In the genomic region with DNA sequence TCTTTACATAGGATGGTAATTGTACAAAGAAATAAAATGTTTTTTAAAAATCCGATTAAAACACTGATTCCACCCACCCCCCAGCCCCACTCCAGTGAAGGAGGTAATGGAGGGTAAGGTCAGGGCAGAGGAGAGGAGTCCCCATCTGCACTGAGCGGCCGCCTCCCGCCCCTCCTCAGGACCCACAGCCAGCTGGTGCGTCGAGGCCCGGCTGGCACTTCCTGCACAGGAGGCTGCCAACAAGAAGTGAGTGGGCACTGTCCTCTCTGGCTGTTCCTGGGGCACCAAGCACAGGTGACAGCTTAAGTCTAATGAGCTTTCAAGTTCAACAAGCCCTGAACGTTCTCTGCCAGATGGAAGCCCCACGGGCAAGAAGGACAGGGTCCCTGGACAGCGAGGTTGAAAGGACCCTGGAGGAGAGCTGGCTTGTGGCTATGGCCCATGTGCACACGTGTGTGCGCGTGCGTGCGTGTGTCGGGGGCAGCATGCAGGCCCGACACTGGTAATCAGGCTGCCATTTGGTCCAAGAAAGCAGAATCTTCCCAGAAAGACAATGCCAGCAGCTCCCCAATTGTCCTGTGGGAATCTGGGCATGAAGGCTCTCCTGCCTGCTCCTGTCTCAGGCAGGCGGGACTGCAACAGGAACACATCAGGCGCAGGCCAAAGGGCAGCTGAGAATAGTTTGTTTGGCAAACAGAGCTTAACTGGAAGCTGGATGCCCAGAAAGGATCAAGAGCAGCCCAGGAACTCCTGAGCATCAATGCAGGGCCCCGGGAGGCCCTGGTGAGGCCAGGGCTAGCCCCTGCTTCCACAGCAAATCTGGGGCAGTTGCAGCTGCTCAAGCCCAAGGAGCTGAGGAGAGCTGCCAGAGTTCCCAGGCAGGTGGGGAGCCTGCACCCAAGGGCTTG, we compare ENCODE assay signal across 15 cellular contexts. TPM values are rescaled to one million over a fixed set of nuclear protein-coding genes. Genes with fewer than 3 reads are reported as not detected.
DNase-seq lines count a peak whose midpoint lies in the region; ATAC-seq and TF ChIP-seq lines count a peak whose summit lies in the region.
"Had no signal": no experiment of that assay in that cellular context is flagged by ENCODE, and none has a peak within 500 bp of the region (broad histone marks: within the 10 kb centered on the region; RNA-seq: fewer than 3 reads in every experiment).

No MANE protein-coding gene starts in this region.

- peak overlapping the region; percentile 59 for H3K27ac Mint-ChIP-seq in stimulated activated naive B cell treated with anti-CD40 and anti-IgM and Interleukin-4, amounts not matched to agents 10 μg/mL and 1 μg/mL and 100 μg/mL, for 72 hours
- H3K27ac Mint-ChIP-seq in T-cell: no peak overlapping the region
- H3K27ac Mint-ChIP-seq: activated CD8-positive, alpha-beta T cell treated with anti-CD3 and anti-CD28 coated beads for 36 hours; activated naive CD4-positive, alpha-beta T cell treated with anti-CD3 and anti-CD28 coated beads, Interleukin-2, amount 10 ng/mL, durations not matched to agents 7 days and 5 days; stimulated activated naive CD8-positive, alpha-beta T cell treated with anti-CD3 and anti-CD28 coated beads, Interleukin-15, Interleukin-2, amounts not matched to agents 100 ng/mL and 50 ng/mL, for 24 hours had no signal

- dilution Hi-C loops in mammary epithelial cell (cut with HindIII; ENCODE audit: low sequenced_read_pairs): loop anchor here (5.0 kb wide), 1 partner anchor 65 kb away; no protein-coding TSS in a partner anchor

- peaks cover 32 to 57% of the 10 kb centered on the region in 2 donors for H3K36me3 Mint-ChIP-seq in stimulated activated naive B cell treated with anti-CD40 and anti-IgM and Interleukin-4, amounts not matched to agents 10 μg/mL and 1 μg/mL and 100 μg/mL, for 72 hours
- peaks cover 43% of the 10 kb centered on the region for H3K36me3 Mint-ChIP-seq in T-cell

- H3K9me3 Mint-ChIP-seq in stimulated activated naive B cell treated with anti-CD40 and anti-IgM and Interleukin-4, amounts not matched to agents 10 μg/mL and 1 μg/mL and 100 μg/mL, for 72 hours: no peaks in the 10 kb centered on the region
- H3K9me3 Mint-ChIP-seq in T-cell: no peaks in the 10 kb centered on the region
- H3K9me3 Mint-ChIP-seq: activated CD8-positive, alpha-beta T cell treated with anti-CD3 and anti-CD28 coated beads for 36 hours; activated naive CD4-positive, alpha-beta T cell treated with anti-CD3 and anti-CD28 coated beads, Interleukin-2, amount 10 ng/mL, durations not matched to agents 7 days and 5 days; effector memory CD8-positive, alpha-beta T cell; naive thymus-derived CD8-positive, alpha-beta T cell; stimulated activated naive CD8-positive, alpha-beta T cell treated with anti-CD3 and anti-CD28 coated beads, Interleukin-15, Interleukin-2, amounts not matched to agents 100 ng/mL and 50 ng/mL, for 24 hours had no signal

- H3K4me1 Mint-ChIP-seq in stimulated activated naive B cell treated with anti-CD40 and anti-IgM and Interleukin-4, amounts not matched to agents 10 μg/mL and 1 μg/mL and 100 μg/mL, for 72 hours: peaks cover 10 to 11% of the 10 kb centered on the region in 2 donors
- H3K4me1 Mint-ChIP-seq in T-cell: peaks cover 0 to 8% (median 0%) of the 10 kb centered on the region in 3 donors
- H3K4me1 Mint-ChIP-seq: activated naive CD4-positive, alpha-beta T cell treated with anti-CD3 and anti-CD28 coated beads, Interleukin-2, amount 10 ng/mL, durations not matched to agents 7 days and 5 days had no signal

- intact Hi-C loops in mammary epithelial cell (cut with micrococcal nuclease): no loop called here
- intact Hi-C loops in lower lobe of right lung (cut with DNase I): no loop called here

- H3K79me2 ChIP-seq in mammary epithelial cell (ENCODE audit: insufficient read depth, low read length): peaks cover 62% of the 10 kb centered on the region

- H3K4me1 ChIP-seq in mammary epithelial cell (ENCODE audit: insufficient read depth, low read length): peaks cover 40% of the 10 kb centered on the region
- peaks cover 62% of the 10 kb centered on the region for H3K4me1 ChIP-seq in lower lobe of right lung

- no peaks in the 10 kb centered on the region for H3K27me3 ChIP-seq in mammary epithelial cell (ENCODE audit: insufficient read depth, low read length)
- H3K27me3 ChIP-seq in lower lobe of right lung (ENCODE audit: low read depth): no peaks in the 10 kb centered on the region

- H3K36me3 ChIP-seq in mammary epithelial cell (ENCODE audit: insufficient read depth, low read length): peaks cover 9% of the 10 kb centered on the region
- H3K36me3 ChIP-seq in lower lobe of right lung: peaks cover 84% of the 10 kb centered on the region

- POLR2A ChIA-PET in T-cell (lab: Charles Lee): no interaction called here

- ATAC-seq in lower lobe of right lung (no peak), T-cell (replicated peaks in 1 of 4) (no peak), GM21390 (IDR thresholded peaks at IDR 0.05; ENCODE audit: unreplicated experiment) (no peak)
- no peak for ATAC-seq in stimulated activated naive B cell treated with anti-CD40 and anti-IgM and Interleukin-4, amounts not matched to agents 10 μg/mL and 1 μg/mL and 100 μg/mL, for 72 hours (replicated peaks)
- ATAC-seq: activated CD8-positive, alpha-beta T cell treated with anti-CD3 and anti-CD28 coated beads for 36 hours; effector memory CD8-positive, alpha-beta T cell; naive thymus-derived CD8-positive, alpha-beta T cell had no signal

- no peak overlapping the region for H3K4me3 Mint-ChIP-seq in stimulated activated naive B cell treated with anti-CD40 and anti-IgM and Interleukin-4, amounts not matched to agents 10 μg/mL and 1 μg/mL and 100 μg/mL, for 72 hours
- H3K4me3 Mint-ChIP-seq in T-cell: no peak overlapping the region
- H3K4me3 Mint-ChIP-seq: activated CD8-positive, alpha-beta T cell treated with anti-CD3 and anti-CD28 coated beads for 36 hours; activated naive CD4-positive, alpha-beta T cell treated with anti-CD3 and anti-CD28 coated beads, Interleukin-2, amount 10 ng/mL, durations not matched to agents 7 days and 5 days; effector memory CD8-positive, alpha-beta T cell; naive thymus-derived CD8-positive, alpha-beta T cell; stimulated activated naive CD8-positive, alpha-beta T cell treated with anti-CD3 and anti-CD28 coated beads, Interleukin-15, Interleukin-2, amounts not matched to agents 100 ng/mL and 50 ng/mL, for 24 hours had no signal

- WGBS in mammary epithelial cell (ENCODE audit: low coverage, missing lambda C conversion rate): 66% methylated on average over 15 of the region's 20 CpGs

- TSS peak; percentile 17 for BruUV-seq in mammary epithelial cell (replicated peaks; lab: Mats Ljungman, UMichigan)

- in situ Hi-C loops in mammary epithelial cell (cut with MboI; ENCODE audit: low sequenced_read_pairs in 2 of 2): no loop called here

- H3K27me3 Mint-ChIP-seq in stimulated activated naive B cell treated with anti-CD40 and anti-IgM and Interleukin-4, amounts not matched to agents 10 μg/mL and 1 μg/mL and 100 μg/mL, for 72 hours: no peaks in the 10 kb centered on the region
- H3K27me3 Mint-ChIP-seq in T-cell: no peaks in the 10 kb centered on the region
- H3K27me3 Mint-ChIP-seq: activated CD8-positive, alpha-beta T cell treated with anti-CD3 and anti-CD28 coated beads for 36 hours; activated naive CD4-positive, alpha-beta T cell treated with anti-CD3 and anti-CD28 coated beads, Interleukin-2, amount 10 ng/mL, durations not matched to agents 7 days and 5 days; effector memory CD8-positive, alpha-beta T cell; naive thymus-derived CD8-positive, alpha-beta T cell; stimulated activated naive CD8-positive, alpha-beta T cell treated with anti-CD3 and anti-CD28 coated beads, Interleukin-15, Interleukin-2, amounts not matched to agents 100 ng/mL and 50 ng/mL, for 24 hours had no signal

- DNase-seq in HuH-7.5 (ENCODE audit: low spot score) (peak; percentile 97), mammary epithelial cell (no peak), lower lobe of right lung (no peak), T-cell (no peak)
- no peak for DNase-seq in stimulated activated naive B cell treated with anti-CD40 and anti-IgM and Interleukin-4, amounts not matched to agents 10 μg/mL and 1 μg/mL and 100 μg/mL, for 72 hours
- no peak for DNase-seq in stimulated activated CD4-positive, alpha-beta T cell treated with anti-CD3 and anti-CD28 coated beads, Interleukin-4, amount 100 ng/mL, for 4 hours
- no peak for DNase-seq in stimulated activated CD4-positive, alpha-beta T cell treated with anti-CD3 and anti-CD28 coated beads, Interleukin-4, amount 100 ng/mL, for 24 hours
- DNase-seq: activated CD8-positive, alpha-beta T cell treated with anti-CD3 and anti-CD28 coated beads for 36 hours; activated naive CD4-positive, alpha-beta T cell treated with anti-CD3 and anti-CD28 coated beads, Interleukin-2, amount 10 ng/mL, durations not matched to agents 7 days and 5 days; effector memory CD8-positive, alpha-beta T cell; naive thymus-derived CD8-positive, alpha-beta T cell; NCI-H1694; SW 1271 had no signal

- TF ChIP-seq CTCF in mammary epithelial cell (conservative IDR thresholded peaks at IDR 0.05 in 1 of 2, IDR thresholded peaks at IDR 0.05 in 1 of 2; ENCODE audit: extremely low read depth in 1 of 2, insufficient read depth in 1 of 2, low read depth in 1 of 2, low read length in 2 of 2) (no peak), lower lobe of right lung (IDR thresholded peaks at IDR 0.05) (no peak)

- H3K27ac ChIP-seq in mammary epithelial cell (ENCODE audit: insufficient read depth, low read depth, low read length): no peak overlapping the region
- H3K27ac ChIP-seq in lower lobe of right lung: peak overlapping the region; percentile 83

- H3K4me3 ChIP-seq in mammary epithelial cell (replicated peaks in 1 of 3; ENCODE audit: insufficient read depth in 1 of 3, low read depth in 2 of 3, low read length in 3 of 3) (no peak overlapping the region), lower lobe of right lung (no peak overlapping the region)

- H3K9ac ChIP-seq in mammary epithelial cell (ENCODE audit: insufficient read depth, low read length): no peak overlapping the region

- H3K4me2 ChIP-seq in mammary epithelial cell (ENCODE audit: insufficient read depth, low read depth, low read length): no peak overlapping the region

- H3K9me3 ChIP-seq in mammary epithelial cell (replicated peaks; ENCODE audit: insufficient read depth, low read length) (no peaks in the 10 kb centered on the region), lower lobe of right lung (no peaks in the 10 kb centered on the region)

- CTCF ChIA-PET in mammary epithelial cell (lab: Charles Lee; ENCODE audit: low non-redundant PET) (no interaction called here), T-cell (lab: Charles Lee) (no interaction called here)

- no peak overlapping the region for H2AFZ ChIP-seq in mammary epithelial cell (ENCODE audit: low read depth, low read length)

- H4K20me1 ChIP-seq in mammary epithelial cell (ENCODE audit: insufficient read depth, low read length): peaks cover 5% of the 10 kb centered on the region

RNA-seq across cellular contexts. Expression of a gene that starts 15.1 kb away (rescaled TPM):
- total RNA-seq in mammary epithelial cell (under 1 TPM; 0.17 to 0.47 TPM), lower lobe of right lung (2.3 TPM), T-cell (under 1 TPM in 1 of 5 donors, not detected in 4; 0.23 TPM)
- polyA plus RNA-seq in mammary epithelial cell: 0.06 TPM
- polyA minus RNA-seq in mammary epithelial cell: not detected
- total RNA-seq: activated CD8-positive, alpha-beta T cell treated with anti-CD3 and anti-CD28 coated beads for 36 hours had no signal
- polyA plus RNA-seq: naive thymus-derived CD8-positive, alpha-beta T cell had no signal

RNA-seq across cellular contexts. Expression of a gene that starts 46.6 kb away (rescaled TPM):
- total RNA-seq in mammary epithelial cell: 10 to 100 TPM; 15.1 to 44.7 TPM
- 7.3 TPM for polyA plus RNA-seq in mammary epithelial cell
- 50.0 TPM for polyA minus RNA-seq in mammary epithelial cell
- total RNA-seq in lower lobe of right lung: 52.7 TPM
- under 1 TPM in 4 of 5 donors, not detected in 1; 0.16 to 0.85 (median 0.48) TPM for total RNA-seq in T-cell
- polyA plus RNA-seq: naive thymus-derived CD8-positive, alpha-beta T cell had no signal

Comparison
In these comparisons a context has a peak if more than half of its experiments do, and no peak if none do; other contexts are left out.
1. RNA of a gene that starts 46.6 kb away (total RNA-seq): 52.7 TPM in lower lobe of right lung (single experiment) and 15.1 to 44.7 TPM in mammary epithelial cell; 0.16 to 0.85 TPM in T-cell; every median in the first group is over 4 times any median in the second.